In genomic region chr13:52459668-52460067, GRCh38 we compare ENCODE assay signal across 1 cellular context.
A peak's percentile ranks its signal among the peaks of the same experiment; 100 is the strongest.
TF ChIP-seq lines count a peak whose summit lies in the region.

No MANE protein-coding gene starts in this region.

TF ChIP-seq in SK-N-SH, 30 proteins besides CTCF, POLR2A, EP300 and RAD21 (continued from another document):
- TF ChIP-seq MXI1 (IDR thresholded peaks at IDR 0.05; ENCODE audit: low read depth, low read length) (no peak), TEAD4 (IDR thresholded peaks at IDR 0.05; ENCODE audit: borderline replicate concordance, insufficient read depth) (no peak), FOSL2 (IDR thresholded peaks at IDR 0.05; ENCODE audit: borderline replicate concordance, low read depth) (peak; percentile 70), RFX5 (IDR thresholded peaks at IDR 0.05; ENCODE audit: low read length) (no peak), ELF1 (IDR thresholded peaks at IDR 0.05) (no peak), NRF1 (IDR thresholded peaks at IDR 0.05; ENCODE audit: low read depth, low read length) (no peak), TAF1 (IDR thresholded peaks at IDR 0.05; ENCODE audit: borderline replicate concordance, low read depth, low read length) (no peak), JUND (IDR thresholded peaks at IDR 0.05) (peak; percentile 33; the same call in 1 of the 2 replicates), FOXM1 (IDR thresholded peaks at IDR 0.05; ENCODE audit: low read depth) (no peak), SMC3 (IDR thresholded peaks at IDR 0.05; ENCODE audit: low read depth, low read length) (no peak), GATA2 (CRISPR knock-in tag; IDR thresholded peaks at IDR 0.05) (no peak), RXRA (IDR thresholded peaks at IDR 0.05; ENCODE audit: borderline replicate concordance, low read depth) (no peak), USF2 (IDR thresholded peaks at IDR 0.05; ENCODE audit: borderline replicate concordance, low read depth, low read length) (no peak), YY1 (IDR thresholded peaks at IDR 0.05; ENCODE audit: low read depth) (no peak), TCF12 (IDR thresholded peaks at IDR 0.05) (no peak), ZBTB33 (IDR thresholded peaks at IDR 0.05; ENCODE audit: borderline replicate concordance, low read depth) (no peak), SIN3A (IDR thresholded peaks at IDR 0.05; ENCODE audit: borderline replicate concordance, low read depth, low read length) (no peak)
- TF ChIP-seq, protein P1, sequence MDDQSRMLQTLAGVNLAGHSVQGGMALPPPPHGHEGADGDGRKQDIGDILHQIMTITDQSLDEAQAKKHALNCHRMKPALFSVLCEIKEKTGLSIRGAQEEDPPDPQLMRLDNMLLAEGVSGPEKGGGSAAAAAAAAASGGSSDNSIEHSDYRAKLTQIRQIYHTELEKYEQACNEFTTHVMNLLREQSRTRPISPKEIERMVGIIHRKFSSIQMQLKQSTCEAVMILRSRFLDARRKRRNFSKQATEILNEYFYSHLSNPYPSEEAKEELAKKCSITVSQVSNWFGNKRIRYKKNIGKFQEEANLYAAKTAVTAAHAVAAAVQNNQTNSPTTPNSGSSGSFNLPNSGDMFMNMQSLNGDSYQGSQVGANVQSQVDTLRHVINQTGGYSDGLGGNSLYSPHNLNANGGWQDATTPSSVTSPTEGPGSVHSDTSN (IDR thresholded peaks at IDR 0.05): peak; percentile 73
